ENCODE assay signal across 32 cellular contexts in the genomic region with DNA sequence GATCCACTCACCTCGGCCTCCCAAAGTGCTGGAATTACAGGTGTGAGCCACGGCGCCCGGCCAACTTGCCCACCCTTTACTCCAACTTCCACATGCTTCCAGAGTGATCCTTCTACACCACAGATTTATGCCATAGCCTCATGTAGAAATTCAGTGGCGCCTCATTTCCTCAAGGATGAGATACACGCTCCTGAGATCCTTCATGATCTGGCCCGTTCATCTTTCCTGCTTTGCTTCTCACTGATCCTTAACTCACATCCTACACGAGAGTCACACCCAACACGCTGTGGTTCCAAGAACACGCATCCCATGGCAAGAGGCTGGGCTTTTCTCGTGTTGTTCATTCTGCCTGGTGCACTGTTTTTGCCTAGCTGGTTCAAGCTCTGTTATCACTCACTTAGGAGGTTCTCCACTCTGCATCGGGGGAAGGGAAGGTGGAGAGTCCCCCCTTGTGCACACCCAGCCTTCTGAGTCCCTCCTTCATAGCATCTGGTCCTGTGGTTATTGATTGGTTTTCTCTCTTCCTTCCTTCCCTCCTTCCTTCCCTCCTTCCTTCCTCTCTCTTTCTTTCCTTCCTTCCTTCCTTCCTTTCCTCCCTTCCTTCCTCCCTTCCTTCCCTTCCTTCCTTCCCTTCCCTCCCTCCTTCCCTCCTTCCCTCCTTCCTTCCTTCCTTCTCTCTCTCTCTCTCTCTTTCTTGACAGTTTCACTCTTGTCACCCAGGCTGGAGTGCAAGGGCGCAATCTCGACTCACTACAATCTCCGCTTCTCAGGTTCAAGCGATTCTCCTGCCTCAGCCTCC. TPM values are rescaled to one million over a fixed set of nuclear protein-coding genes. Genes with fewer than 3 reads are reported as not detected.
"Had no signal": no experiment of that assay in that cellular context is flagged by ENCODE, and none has a peak within 500 bp of the region (broad histone marks: within the 10 kb centered on the region; RNA-seq: fewer than 3 reads in every experiment).

No MANE protein-coding gene starts in this region.

- DNase-seq: hypothalamus; immature natural killer cell; kidney; left colon; left lung; lower lobe of right lung; mammary epithelial cell; mesenchymal stem cell; naive thymus-derived CD8-positive, alpha-beta T cell; occipital lobe; ovary; posterior cingulate gyrus; retina; right cardiac atrium; stimulated activated CD4-positive, alpha-beta T cell treated with anti-CD3 and anti-CD28 coated beads, Interleukin-12 subunit alpha, Interleukin-12 subunit beta, amount 100 ng/mL, for 4 hours; stimulated activated CD4-positive, alpha-beta T cell treated with anti-CD3 and anti-CD28 coated beads, Interleukin-15, amount 100 ng/mL, for 24 hours; stimulated activated CD4-positive, alpha-beta T cell treated with anti-CD3 and anti-CD28 coated beads, Interleukin-2, amount 100 ng/mL, for 24 hours; stimulated activated CD4-positive, alpha-beta T cell treated with anti-CD3 and anti-CD28 coated beads, Interleukin-4, amount 100 ng/mL, for 1 hour; stimulated activated naive B cell treated with anti-CD40 and anti-IgM and Interleukin-4, amounts not matched to agents 10 μg/mL and 1 μg/mL and 100 μg/mL, for 72 hours; stimulated activated naive CD8-positive, alpha-beta T cell treated with anti-CD3 and anti-CD28 coated beads, Interleukin-15, Interleukin-2, amounts not matched to agents 100 U/mL and 50 U/mL, for 24 hours; stomach; testis; thyroid gland; transverse colon; upper lobe of left lung had no signal

- ATAC-seq: left colon; left lung; lower lobe of right lung; naive thymus-derived CD8-positive, alpha-beta T cell; right cardiac atrium; sciatic nerve; stimulated activated naive B cell treated with anti-CD40 and anti-IgM and Interleukin-4, amounts not matched to agents 10 μg/mL and 1 μg/mL and 100 μg/mL, for 72 hours; stimulated activated naive CD8-positive, alpha-beta T cell treated with anti-CD3 and anti-CD28 coated beads, Interleukin-15, Interleukin-2, amounts not matched to agents 100 U/mL and 50 U/mL, for 24 hours had no signal

- H3K27ac ChIP-seq: left lung, lower lobe of right lung, neural progenitor cell, neutrophil, ovary, prostate gland, skin epidermis, stomach, testis, thyroid gland, transverse colon, upper lobe of left lung, vagina had no signal

- H3K9me3 ChIP-seq: left lung, lower lobe of right lung, neutrophil, ovary, prostate gland, stomach, testis, thyroid gland, transverse colon, upper lobe of left lung, vagina had no signal

- H3K27ac Mint-ChIP-seq: immature natural killer cell; naive thymus-derived CD8-positive, alpha-beta T cell; nephron; stimulated activated naive B cell treated with anti-CD40 and anti-IgM and Interleukin-4, amounts not matched to agents 10 μg/mL and 1 μg/mL and 100 μg/mL, for 72 hours had no signal

- H3K27me3 ChIP-seq: left lung, neural progenitor cell, neutrophil, ovary, stomach, testis, thyroid gland, transverse colon, upper lobe of left lung, vagina had no signal

- H3K36me3 Mint-ChIP-seq: immature natural killer cell; naive thymus-derived CD8-positive, alpha-beta T cell; neural progenitor cell; stimulated activated naive B cell treated with anti-CD40 and anti-IgM and Interleukin-4, amounts not matched to agents 10 μg/mL and 1 μg/mL and 100 μg/mL, for 72 hours had no signal

- H3K4me1 Mint-ChIP-seq: immature natural killer cell; naive thymus-derived CD8-positive, alpha-beta T cell; nephron; neural progenitor cell; stimulated activated naive B cell treated with anti-CD40 and anti-IgM and Interleukin-4, amounts not matched to agents 10 μg/mL and 1 μg/mL and 100 μg/mL, for 72 hours had no signal

- H3K4me3 Mint-ChIP-seq: immature natural killer cell; naive thymus-derived CD8-positive, alpha-beta T cell; nephron; neural progenitor cell; stimulated activated naive B cell treated with anti-CD40 and anti-IgM and Interleukin-4, amounts not matched to agents 10 μg/mL and 1 μg/mL and 100 μg/mL, for 72 hours had no signal

- H3K9ac ChIP-seq: neural progenitor cell had no signal

- H3K4me2 ChIP-seq: neural progenitor cell had no signal

- H3K9me3 Mint-ChIP-seq: immature natural killer cell; naive thymus-derived CD8-positive, alpha-beta T cell; nephron; neural progenitor cell; stimulated activated naive B cell treated with anti-CD40 and anti-IgM and Interleukin-4, amounts not matched to agents 10 μg/mL and 1 μg/mL and 100 μg/mL, for 72 hours had no signal

- H3K4me1 ChIP-seq: left lung, lower lobe of right lung, neural progenitor cell, prostate gland, stomach, testis, thyroid gland, transverse colon, upper lobe of left lung, vagina had no signal

- H3K36me3 ChIP-seq: left lung, lower lobe of right lung, neural progenitor cell, neutrophil, ovary, prostate gland, stomach, thyroid gland, transverse colon, upper lobe of left lung, vagina had no signal

- H3K4me3 ChIP-seq: left lung, lower lobe of right lung, neural progenitor cell, ovary, prostate gland, skin epidermis, stomach, testis, thyroid gland, transverse colon, upper lobe of left lung, vagina had no signal

RNA-seq across cellular contexts. Expression of a gene that starts 51.9 kb away (rescaled TPM):
- total RNA-seq: lower lobe of right lung had no signal
